Comparison of ENCODE assay signal across 1 cellular context in genomic region chr20:3247638-3248037, GRCh38.
TF ChIP-seq lines count a peak whose summit lies in the region.

No MANE protein-coding gene starts in this region.

TF ChIP-seq in GM23338, 12 proteins besides CTCF, POLR2A, EP300 and RAD21 (continued from another document):
- TF ChIP-seq STAT1 (IDR thresholded peaks at IDR 0.05; ENCODE audit: unreplicated experiment) (no peak), ZNF331 (CRISPR knock-in tag; IDR thresholded peaks at IDR 0.05; ENCODE audit: low read depth) (no peak), NANOG (IDR thresholded peaks at IDR 0.05; ENCODE audit: borderline replicate concordance) (no peak), ZNF462 (CRISPR knock-in tag; IDR thresholded peaks at IDR 0.05) (no peak)
